In genomic region chr12:8037046-8037663, GRCh38 we compare ENCODE assay signal across 1 cellular context.
TF ChIP-seq lines count a peak whose summit lies in the region.

No MANE protein-coding gene starts in this region.

TF ChIP-seq in K562, 482 proteins besides CTCF, POLR2A, EP300 and RAD21 (continued from another document):
- no peak for TF ChIP-seq PBX2 (CRISPR knock-in tag; IDR thresholded peaks at IDR 0.05; ENCODE audit: low read depth)
- peak; percentile 52; the same call in 1 of the 2 replicates for TF ChIP-seq PBX2 (tag; conservative IDR thresholded peaks at IDR 0.05; ENCODE audit: low read depth)
- TF ChIP-seq MEIS2 (IDR thresholded peaks at IDR 0.05; ENCODE audit: partially characterized antibody), result peak; percentile 68
- peak; percentile 76; the same call in 1 of the 2 replicates for TF ChIP-seq TCF7 (IDR thresholded peaks at IDR 0.05; ENCODE audit: borderline replicate concordance)
- TF ChIP-seq ZNF184 (CRISPR knock-in tag; IDR thresholded peaks at IDR 0.05), result no peak
- TF ChIP-seq LEF1 (IDR thresholded peaks at IDR 0.05), result peak; percentile 70
- peak in 1 of 2 experiments; percentile 70 for TF ChIP-seq AFF1 (IDR thresholded peaks at IDR 0.05; ENCODE audit: low read depth in 1 of 2, partially characterized antibody in 2 of 2)
- TF ChIP-seq MAZ (CRISPR knock-in tag; conservative IDR thresholded peaks at IDR 0.05 in 1 of 2, IDR thresholded peaks at IDR 0.05 in 1 of 2), result no peak
- TF ChIP-seq RCOR1 (IDR thresholded peaks at IDR 0.05; ENCODE audit: borderline replicate concordance in 1 of 2, low read depth in 2 of 2, low read length in 2 of 2), result 0 out of 4 replicates have a peak, but pooled peaks of 1 of the 2 experiments have one; percentile 24
- TF ChIP-seq CAMTA2 (CRISPR knock-in tag; conservative IDR thresholded peaks at IDR 0.05), result no peak
- TF ChIP-seq NFIC (IDR thresholded peaks at IDR 0.05), result 0 out of 2 replicates have a peak, but pooled peaks have one; percentile 16
- peak; percentile 47 for TF ChIP-seq PKNOX1 (IDR thresholded peaks at IDR 0.05)
- TF ChIP-seq CTBP1 (IDR thresholded peaks at IDR 0.05; ENCODE audit: borderline replicate concordance), result 0 out of 2 replicates have a peak, but pooled peaks have one; percentile 18
